ENCODE assay signal across 25 cellular contexts in genomic region chr12:121518656-121519055, GRCh38.
"Had no signal": no experiment of that assay in that cellular context is flagged by ENCODE, and none has a peak within 500 bp of the region (broad histone marks: within the 10 kb centered on the region; RNA-seq: fewer than 3 reads in every experiment).

No MANE protein-coding gene starts in this region.

- DNase-seq: activated CD4-positive, alpha-beta T cell treated with anti-CD3 and anti-CD28 coated beads, Interleukin-2, amount 50 U/mL, for 1 hour; activated CD8-positive, alpha-beta memory T cell treated with anti-CD3 and anti-CD28 coated beads, Interleukin-2, amount 10 ng/mL, durations not matched to agents 7 days and 5 days; activated CD8-positive, alpha-beta T cell treated with anti-CD3 and anti-CD28 coated beads, Interleukin-2, amount 10 ng/mL, durations not matched to agents 7 days and 5 days; activated naive CD4-positive, alpha-beta T cell treated with Interleukin-2 at 50 U/mL for 16 hours; activated T-cell treated with anti-CD3 and anti-CD28 coated beads, Interleukin-2, amount 50 U/mL, for 48 hours; body of pancreas; caudate nucleus; cortex of kidney; foreskin melanocyte; left ventricle myocardium inferior; mammary epithelial cell; ovary; retina; stimulated activated CD4-positive, alpha-beta T cell treated with anti-CD3 and anti-CD28 coated beads, Interleukin-1b, Interleukin-23, amount 100 ng/mL, for 48 hours; stimulated activated naive CD4-positive, alpha-beta T cell; T-helper 2 cell; transverse colon had no signal

- H3K27me3 Mint-ChIP-seq: activated CD8-positive, alpha-beta memory T cell treated with anti-CD3 and anti-CD28 coated beads, Interleukin-2, amount 10 ng/mL, durations not matched to agents 7 days and 5 days; activated naive CD8-positive, alpha-beta T cell; progenitor cell of endocrine pancreas had no signal

- H3K27ac ChIP-seq: body of pancreas, left ventricle myocardium inferior, ovary, transverse colon had no signal

- H3K27ac Mint-ChIP-seq: activated CD8-positive, alpha-beta memory T cell treated with anti-CD3 and anti-CD28 coated beads, Interleukin-2, amount 10 ng/mL, durations not matched to agents 7 days and 5 days; activated CD8-positive, alpha-beta T cell treated with anti-CD3 and anti-CD28 coated beads, Interleukin-2, amount 10 ng/mL, durations not matched to agents 7 days and 5 days; activated naive CD8-positive, alpha-beta T cell; activated T-helper 2 cell treated with anti-CD3 and anti-CD28 coated beads, Interferon-gamma antibody, Interleukin-2, Interleukin-4, amounts not matched to agents 10 μg/mL and 5 μg/mL and 100 μg/mL, durations not matched to agents 14 hours and 24 hours and 36 hours; nephron; WTC11 had no signal

- H3K4me1 ChIP-seq: body of pancreas, transverse colon had no signal

- H3K36me3 ChIP-seq: ovary, transverse colon had no signal

- H3K27me3 ChIP-seq: body of pancreas, ovary, transverse colon had no signal

- H3K4me2 ChIP-seq: smooth muscle cell had no signal

- H3K4me3 Mint-ChIP-seq: activated CD8-positive, alpha-beta memory T cell treated with anti-CD3 and anti-CD28 coated beads, Interleukin-2, amount 10 ng/mL, durations not matched to agents 7 days and 5 days; activated CD8-positive, alpha-beta T cell treated with anti-CD3 and anti-CD28 coated beads, Interleukin-2, amount 10 ng/mL, durations not matched to agents 7 days and 5 days; activated naive CD8-positive, alpha-beta T cell; nephron; WTC11 had no signal

- H3K4me3 ChIP-seq: body of pancreas, left ventricle myocardium inferior, ovary, smooth muscle cell, transverse colon had no signal

- H3K9me3 ChIP-seq: body of pancreas, left ventricle myocardium inferior, ovary, transverse colon had no signal

- ATAC-seq: activated CD8-positive, alpha-beta memory T cell treated with anti-CD3 and anti-CD28 coated beads, Interleukin-2, amount 10 ng/mL, durations not matched to agents 7 days and 5 days; activated CD8-positive, alpha-beta T cell treated with anti-CD3 and anti-CD28 coated beads, Interleukin-2, amount 10 ng/mL, durations not matched to agents 7 days and 5 days; body of pancreas; esophagus mucosa; WTC11 had no signal

- H3K9me3 Mint-ChIP-seq: activated T-helper 2 cell treated with anti-CD3 and anti-CD28 coated beads, Interferon-gamma antibody, Interleukin-2, Interleukin-4, amounts not matched to agents 10 μg/mL and 5 μg/mL and 100 μg/mL, durations not matched to agents 14 hours and 24 hours and 36 hours; nephron had no signal

- FAIRE-seq: islet of Langerhans had no signal
